In the genomic region with DNA sequence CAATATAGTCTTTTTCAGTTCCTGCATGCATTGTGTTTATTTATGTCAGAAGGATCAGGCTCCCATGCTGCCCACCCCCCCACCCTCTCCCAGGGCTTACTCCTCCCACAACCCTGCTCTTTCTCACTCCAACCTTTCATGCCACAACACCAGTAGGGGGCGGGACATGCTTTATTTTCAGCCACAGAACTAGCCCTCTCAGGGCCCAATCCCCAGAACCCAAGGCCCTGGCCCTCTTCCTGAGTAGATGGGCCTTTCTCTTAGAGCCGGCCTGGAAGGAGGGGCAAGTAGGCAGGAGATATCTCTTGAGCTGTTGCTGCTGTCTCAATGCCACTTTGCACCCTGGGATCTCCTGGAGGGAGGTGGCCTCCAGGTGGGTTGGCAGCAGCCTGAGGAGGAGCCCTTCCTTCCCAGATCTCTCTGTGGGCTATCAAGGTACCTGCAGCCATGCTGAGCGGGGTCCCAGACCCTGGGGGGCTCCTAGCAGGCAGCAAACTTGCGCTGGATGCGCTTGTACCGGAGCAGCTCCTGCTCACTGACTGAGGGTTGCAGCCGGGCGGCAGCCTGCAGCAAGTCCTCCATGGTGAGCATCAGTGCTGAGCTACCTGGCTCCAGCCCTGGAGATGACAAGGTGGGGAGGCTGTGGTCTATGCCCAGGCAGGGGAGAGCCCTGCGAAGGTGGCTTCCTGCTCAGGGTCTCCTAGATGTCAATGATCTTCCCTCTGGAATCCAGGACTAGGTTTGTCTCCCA, we compare ENCODE assay signal across 1 cellular context.
TF ChIP-seq lines count a peak whose summit lies in the region.

No MANE protein-coding gene starts in this region.

TF ChIP-seq in K562, 482 proteins besides CTCF, POLR2A, EP300 and RAD21 (continues in another document):
- TF ChIP-seq, protein P1, sequence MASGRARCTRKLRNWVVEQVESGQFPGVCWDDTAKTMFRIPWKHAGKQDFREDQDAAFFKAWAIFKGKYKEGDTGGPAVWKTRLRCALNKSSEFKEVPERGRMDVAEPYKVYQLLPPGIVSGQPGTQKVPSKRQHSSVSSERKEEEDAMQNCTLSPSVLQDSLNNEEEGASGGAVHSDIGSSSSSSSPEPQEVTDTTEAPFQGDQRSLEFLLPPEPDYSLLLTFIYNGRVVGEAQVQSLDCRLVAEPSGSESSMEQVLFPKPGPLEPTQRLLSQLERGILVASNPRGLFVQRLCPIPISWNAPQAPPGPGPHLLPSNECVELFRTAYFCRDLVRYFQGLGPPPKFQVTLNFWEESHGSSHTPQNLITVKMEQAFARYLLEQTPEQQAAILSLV (tag; IDR thresholded peaks at IDR 0.05): no peak
- TF ChIP-seq NFIX (CRISPR knock-in tag; IDR thresholded peaks at IDR 0.05; ENCODE audit: low read depth): no peak
- no peak for TF ChIP-seq MAFF (IDR thresholded peaks at IDR 0.05; ENCODE audit: low read length)
- TF ChIP-seq, protein P2, sequence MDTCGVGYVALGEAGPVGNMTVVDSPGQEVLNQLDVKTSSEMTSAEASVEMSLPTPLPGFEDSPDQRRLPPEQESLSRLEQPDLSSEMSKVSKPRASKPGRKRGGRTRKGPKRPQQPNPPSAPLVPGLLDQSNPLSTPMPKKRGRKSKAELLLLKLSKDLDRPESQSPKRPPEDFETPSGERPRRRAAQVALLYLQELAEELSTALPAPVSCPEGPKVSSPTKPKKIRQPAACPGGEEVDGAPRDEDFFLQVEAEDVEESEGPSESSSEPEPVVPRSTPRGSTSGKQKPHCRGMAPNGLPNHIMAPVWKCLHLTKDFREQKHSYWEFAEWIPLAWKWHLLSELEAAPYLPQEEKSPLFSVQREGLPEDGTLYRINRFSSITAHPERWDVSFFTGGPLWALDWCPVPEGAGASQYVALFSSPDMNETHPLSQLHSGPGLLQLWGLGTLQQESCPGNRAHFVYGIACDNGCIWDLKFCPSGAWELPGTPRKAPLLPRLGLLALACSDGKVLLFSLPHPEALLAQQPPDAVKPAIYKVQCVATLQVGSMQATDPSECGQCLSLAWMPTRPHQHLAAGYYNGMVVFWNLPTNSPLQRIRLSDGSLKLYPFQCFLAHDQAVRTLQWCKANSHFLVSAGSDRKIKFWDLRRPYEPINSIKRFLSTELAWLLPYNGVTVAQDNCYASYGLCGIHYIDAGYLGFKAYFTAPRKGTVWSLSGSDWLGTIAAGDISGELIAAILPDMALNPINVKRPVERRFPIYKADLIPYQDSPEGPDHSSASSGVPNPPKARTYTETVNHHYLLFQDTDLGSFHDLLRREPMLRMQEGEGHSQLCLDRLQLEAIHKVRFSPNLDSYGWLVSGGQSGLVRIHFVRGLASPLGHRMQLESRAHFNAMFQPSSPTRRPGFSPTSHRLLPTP (IDR thresholded peaks at IDR 0.05; ENCODE audit: borderline replicate concordance, extremely low read depth, insufficient read length): no peak
- TF ChIP-seq, protein P3, sequence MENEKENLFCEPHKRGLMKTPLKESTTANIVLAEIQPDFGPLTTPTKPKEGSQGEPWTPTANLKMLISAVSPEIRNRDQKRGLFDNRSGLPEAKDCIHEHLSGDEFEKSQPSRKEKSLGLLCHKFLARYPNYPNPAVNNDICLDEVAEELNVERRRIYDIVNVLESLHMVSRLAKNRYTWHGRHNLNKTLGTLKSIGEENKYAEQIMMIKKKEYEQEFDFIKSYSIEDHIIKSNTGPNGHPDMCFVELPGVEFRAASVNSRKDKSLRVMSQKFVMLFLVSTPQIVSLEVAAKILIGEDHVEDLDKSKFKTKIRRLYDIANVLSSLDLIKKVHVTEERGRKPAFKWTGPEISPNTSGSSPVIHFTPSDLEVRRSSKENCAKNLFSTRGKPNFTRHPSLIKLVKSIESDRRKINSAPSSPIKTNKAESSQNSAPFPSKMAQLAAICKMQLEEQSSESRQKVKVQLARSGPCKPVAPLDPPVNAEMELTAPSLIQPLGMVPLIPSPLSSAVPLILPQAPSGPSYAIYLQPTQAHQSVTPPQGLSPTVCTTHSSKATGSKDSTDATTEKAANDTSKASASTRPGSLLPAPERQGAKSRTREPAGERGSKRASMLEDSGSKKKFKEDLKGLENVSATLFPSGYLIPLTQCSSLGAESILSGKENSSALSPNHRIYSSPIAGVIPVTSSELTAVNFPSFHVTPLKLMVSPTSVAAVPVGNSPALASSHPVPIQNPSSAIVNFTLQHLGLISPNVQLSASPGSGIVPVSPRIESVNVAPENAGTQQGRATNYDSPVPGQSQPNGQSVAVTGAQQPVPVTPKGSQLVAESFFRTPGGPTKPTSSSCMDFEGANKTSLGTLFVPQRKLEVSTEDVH (IDR thresholded peaks at IDR 0.05; ENCODE audit: low read depth, partially characterized antibody): no peak
- TF ChIP-seq, protein P4, sequence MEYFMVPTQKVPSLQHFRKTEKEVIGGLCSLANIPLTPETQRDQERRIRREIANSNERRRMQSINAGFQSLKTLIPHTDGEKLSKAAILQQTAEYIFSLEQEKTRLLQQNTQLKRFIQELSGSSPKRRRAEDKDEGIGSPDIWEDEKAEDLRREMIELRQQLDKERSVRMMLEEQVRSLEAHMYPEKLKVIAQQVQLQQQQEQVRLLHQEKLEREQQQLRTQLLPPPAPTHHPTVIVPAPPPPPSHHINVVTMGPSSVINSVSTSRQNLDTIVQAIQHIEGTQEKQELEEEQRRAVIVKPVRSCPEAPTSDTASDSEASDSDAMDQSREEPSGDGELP (CRISPR knock-in tag; IDR thresholded peaks at IDR 0.05; ENCODE audit: borderline replicate concordance): peak; percentile 35; the same call in 1 of the 2 replicates
- no peak for TF ChIP-seq ZNF780A (CRISPR knock-in tag; IDR thresholded peaks at IDR 0.05)
- TF ChIP-seq RBM34 (IDR thresholded peaks at IDR 0.05; ENCODE audit: borderline replicate concordance, insufficient read depth, low read length): no peak
- no peak for TF ChIP-seq ZNF217 (CRISPR knock-in tag; IDR thresholded peaks at IDR 0.05)
- TF ChIP-seq SREBF2 (CRISPR knock-in tag; IDR thresholded peaks at IDR 0.05): no peak
- TF ChIP-seq HNRNPUL1 (IDR thresholded peaks at IDR 0.05; ENCODE audit: low read length): no peak
- no peak for TF ChIP-seq COPS2 (conservative IDR thresholded peaks at IDR 0.05)
- no peak for TF ChIP-seq HDAC2 (IDR thresholded peaks at IDR 0.05)
- no peak for TF ChIP-seq KAT7 (CRISPR knock-in tag; IDR thresholded peaks at IDR 0.05; ENCODE audit: borderline replicate concordance)
- TF ChIP-seq, protein P5, sequence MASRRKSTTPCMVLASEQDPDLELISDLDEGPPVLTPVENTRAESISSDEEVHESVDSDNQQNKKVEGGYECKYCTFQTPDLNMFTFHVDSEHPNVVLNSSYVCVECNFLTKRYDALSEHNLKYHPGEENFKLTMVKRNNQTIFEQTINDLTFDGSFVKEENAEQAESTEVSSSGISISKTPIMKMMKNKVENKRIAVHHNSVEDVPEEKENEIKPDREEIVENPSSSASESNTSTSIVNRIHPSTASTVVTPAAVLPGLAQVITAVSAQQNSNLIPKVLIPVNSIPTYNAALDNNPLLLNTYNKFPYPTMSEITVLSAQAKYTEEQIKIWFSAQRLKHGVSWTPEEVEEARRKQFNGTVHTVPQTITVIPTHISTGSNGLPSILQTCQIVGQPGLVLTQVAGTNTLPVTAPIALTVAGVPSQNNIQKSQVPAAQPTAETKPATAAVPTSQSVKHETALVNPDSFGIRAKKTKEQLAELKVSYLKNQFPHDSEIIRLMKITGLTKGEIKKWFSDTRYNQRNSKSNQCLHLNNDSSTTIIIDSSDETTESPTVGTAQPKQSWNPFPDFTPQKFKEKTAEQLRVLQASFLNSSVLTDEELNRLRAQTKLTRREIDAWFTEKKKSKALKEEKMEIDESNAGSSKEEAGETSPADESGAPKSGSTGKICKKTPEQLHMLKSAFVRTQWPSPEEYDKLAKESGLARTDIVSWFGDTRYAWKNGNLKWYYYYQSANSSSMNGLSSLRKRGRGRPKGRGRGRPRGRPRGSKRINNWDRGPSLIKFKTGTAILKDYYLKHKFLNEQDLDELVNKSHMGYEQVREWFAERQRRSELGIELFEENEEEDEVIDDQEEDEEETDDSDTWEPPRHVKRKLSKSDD (conservative IDR thresholded peaks at IDR 0.05; ENCODE audit: low read length): no peak
- TF ChIP-seq ZNF644 (tag; IDR thresholded peaks at IDR 0.05; ENCODE audit: low read depth): no peak
- 0 out of 2 replicates have a peak, but pooled peaks have one; percentile 25 for TF ChIP-seq GABPB1 (CRISPR knock-in tag; IDR thresholded peaks at IDR 0.05)
- TF ChIP-seq SMARCE1 (IDR thresholded peaks at IDR 0.05): no peak
- TF ChIP-seq PTRF (tag; IDR thresholded peaks at IDR 0.05): no peak
- TF ChIP-seq DPF2 (IDR thresholded peaks at IDR 0.05): no peak
- no peak for TF ChIP-seq HEY1 (CRISPR knock-in tag; IDR thresholded peaks at IDR 0.05; ENCODE audit: borderline replicate concordance)
- no peak for TF ChIP-seq SAP30 (IDR thresholded peaks at IDR 0.05; ENCODE audit: borderline replicate concordance, insufficient read depth, low read depth, low read length, poor library complexity, severe bottlenecking)
- 0 out of 2 replicates have a peak, but pooled peaks have one; percentile 17 for TF ChIP-seq HCFC1 (IDR thresholded peaks at IDR 0.05; ENCODE audit: low read depth, low read length)
- no peak for TF ChIP-seq RBM39 (optimal IDR thresholded peaks at IDR 0.05; ENCODE audit: low read depth, low read length)
- TF ChIP-seq ZNF224 (CRISPR knock-in tag; IDR thresholded peaks at IDR 0.05): no peak
- TF ChIP-seq RBM17 (IDR thresholded peaks at IDR 0.05; ENCODE audit: borderline replicate concordance, low read depth, low read length): no peak
- TF ChIP-seq ZBTB7A (IDR thresholded peaks at IDR 0.05; ENCODE audit: borderline replicate concordance, control insufficient read depth, low read depth, low read length): peak; percentile 16; the same call in 1 of the 2 replicates
- no peak for TF ChIP-seq ZBTB1 (CRISPR knock-in tag; IDR thresholded peaks at IDR 0.05; ENCODE audit: borderline replicate concordance, low read depth)
- TF ChIP-seq TAL1 (IDR thresholded peaks at IDR 0.05): no peak
- no peak for TF ChIP-seq ETV5 (CRISPR knock-in tag; IDR thresholded peaks at IDR 0.05; ENCODE audit: low read depth)
- TF ChIP-seq ZNF408 (CRISPR knock-in tag; IDR thresholded peaks at IDR 0.05; ENCODE audit: low read depth): no peak
- TF ChIP-seq ZNF263 (CRISPR knock-in tag; IDR thresholded peaks at IDR 0.05; ENCODE audit: borderline replicate concordance): no peak
- TF ChIP-seq, protein P6, sequence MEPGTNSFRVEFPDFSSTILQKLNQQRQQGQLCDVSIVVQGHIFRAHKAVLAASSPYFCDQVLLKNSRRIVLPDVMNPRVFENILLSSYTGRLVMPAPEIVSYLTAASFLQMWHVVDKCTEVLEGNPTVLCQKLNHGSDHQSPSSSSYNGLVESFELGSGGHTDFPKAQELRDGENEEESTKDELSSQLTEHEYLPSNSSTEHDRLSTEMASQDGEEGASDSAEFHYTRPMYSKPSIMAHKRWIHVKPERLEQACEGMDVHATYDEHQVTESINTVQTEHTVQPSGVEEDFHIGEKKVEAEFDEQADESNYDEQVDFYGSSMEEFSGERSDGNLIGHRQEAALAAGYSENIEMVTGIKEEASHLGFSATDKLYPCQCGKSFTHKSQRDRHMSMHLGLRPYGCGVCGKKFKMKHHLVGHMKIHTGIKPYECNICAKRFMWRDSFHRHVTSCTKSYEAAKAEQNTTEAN (CRISPR knock-in tag; IDR thresholded peaks at IDR 0.05): no peak
- no peak for TF ChIP-seq NR3C1 (CRISPR knock-in tag; IDR thresholded peaks at IDR 0.05)
- TF ChIP-seq, protein P7, sequence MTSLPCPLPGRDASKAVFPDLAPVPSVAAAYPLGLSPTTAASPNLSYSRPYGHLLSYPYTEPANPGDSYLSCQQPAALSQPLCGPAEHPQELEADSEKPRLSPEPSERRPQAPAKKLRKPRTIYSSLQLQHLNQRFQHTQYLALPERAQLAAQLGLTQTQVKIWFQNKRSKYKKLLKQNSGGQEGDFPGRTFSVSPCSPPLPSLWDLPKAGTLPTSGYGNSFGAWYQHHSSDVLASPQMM (CRISPR knock-in tag; IDR thresholded peaks at IDR 0.05): no peak
- TF ChIP-seq ARID1B (IDR thresholded peaks at IDR 0.05): no peak
- no peak for TF ChIP-seq NR2C2 (CRISPR knock-in tag; IDR thresholded peaks at IDR 0.05)
- TF ChIP-seq NR2C2 (tag; IDR thresholded peaks at IDR 0.05): no peak
- no peak for TF ChIP-seq ZNF197 (CRISPR knock-in tag; IDR thresholded peaks at IDR 0.05; ENCODE audit: low read depth)
- peak; percentile 29; the same call in 1 of the 2 replicates for TF ChIP-seq CC2D1A (IDR thresholded peaks at IDR 0.05)
- TF ChIP-seq, protein P8, sequence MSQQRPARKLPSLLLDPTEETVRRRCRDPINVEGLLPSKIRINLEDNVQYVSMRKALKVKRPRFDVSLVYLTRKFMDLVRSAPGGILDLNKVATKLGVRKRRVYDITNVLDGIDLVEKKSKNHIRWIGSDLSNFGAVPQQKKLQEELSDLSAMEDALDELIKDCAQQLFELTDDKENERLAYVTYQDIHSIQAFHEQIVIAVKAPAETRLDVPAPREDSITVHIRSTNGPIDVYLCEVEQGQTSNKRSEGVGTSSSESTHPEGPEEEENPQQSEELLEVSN (IDR thresholded peaks at IDR 0.05; ENCODE audit: borderline replicate concordance in 1 of 2, extremely low read depth in 1 of 2, insufficient read depth in 1 of 2, insufficient read length in 1 of 2, low read depth in 1 of 2, low read length in 1 of 2, poor library complexity in 1 of 2, severe bottlenecking in 1 of 2): no peak
- TF ChIP-seq TAF7 (tag; IDR thresholded peaks at IDR 0.05): no peak
- TF ChIP-seq, protein P9, sequence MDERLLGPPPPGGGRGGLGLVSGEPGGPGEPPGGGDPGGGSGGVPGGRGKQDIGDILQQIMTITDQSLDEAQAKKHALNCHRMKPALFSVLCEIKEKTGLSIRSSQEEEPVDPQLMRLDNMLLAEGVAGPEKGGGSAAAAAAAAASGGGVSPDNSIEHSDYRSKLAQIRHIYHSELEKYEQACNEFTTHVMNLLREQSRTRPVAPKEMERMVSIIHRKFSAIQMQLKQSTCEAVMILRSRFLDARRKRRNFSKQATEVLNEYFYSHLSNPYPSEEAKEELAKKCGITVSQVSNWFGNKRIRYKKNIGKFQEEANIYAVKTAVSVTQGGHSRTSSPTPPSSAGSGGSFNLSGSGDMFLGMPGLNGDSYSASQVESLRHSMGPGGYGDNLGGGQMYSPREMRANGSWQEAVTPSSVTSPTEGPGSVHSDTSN (CRISPR knock-in tag; IDR thresholded peaks at IDR 0.05; ENCODE audit: low read depth): no peak
- TF ChIP-seq, protein P9 (tag; conservative IDR thresholded peaks at IDR 0.05; ENCODE audit: low read depth): no peak
- no peak for TF ChIP-seq SRSF9 (IDR thresholded peaks at IDR 0.05; ENCODE audit: borderline replicate concordance, low read depth, low read length)
- no peak for TF ChIP-seq ZNF232 (CRISPR knock-in tag; IDR thresholded peaks at IDR 0.05)
- TF ChIP-seq TAF1 (IDR thresholded peaks at IDR 0.05; ENCODE audit: control insufficient read depth, extremely low read depth, insufficient read depth, low read length, severe bottlenecking): no peak
- no peak for TF ChIP-seq ZNF695 (CRISPR knock-in tag; IDR thresholded peaks at IDR 0.05)
- no peak for TF ChIP-seq ZSCAN32 (CRISPR knock-in tag; IDR thresholded peaks at IDR 0.05)
- peak; percentile 74 for TF ChIP-seq SMC3 (conservative IDR thresholded peaks at IDR 0.05; ENCODE audit: insufficient read depth, low read depth, low read length)
